25 cellular contexts compared by ENCODE assay signal in the genomic region with DNA sequence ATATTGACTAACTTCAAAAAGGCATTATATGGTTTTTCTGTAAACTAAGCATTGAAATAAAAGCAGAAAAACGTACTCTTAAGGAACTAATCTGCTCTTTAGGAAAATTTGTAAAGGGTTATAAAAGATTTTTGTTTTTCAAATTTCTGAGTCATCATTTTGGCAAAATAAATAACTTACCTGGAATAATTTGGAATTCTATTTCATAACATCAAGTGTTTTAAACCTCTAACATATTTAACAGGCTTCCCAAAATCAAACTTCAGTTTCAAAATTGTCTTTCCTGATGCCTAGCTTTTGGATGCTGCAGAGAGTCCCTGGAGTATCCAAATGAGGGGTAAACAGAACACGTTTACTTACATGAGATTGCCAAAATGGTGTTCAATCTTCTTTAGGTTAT.
DNase-seq lines count a peak whose midpoint lies in the region; ATAC-seq, FAIRE-seq and TF ChIP-seq lines count a peak whose summit lies in the region.
"Had no signal": no experiment of that assay in that cellular context is flagged by ENCODE, and none has a peak within 500 bp of the region (broad histone marks: within the 10 kb centered on the region; RNA-seq: fewer than 3 reads in every experiment).

No MANE protein-coding gene starts in this region.

- POLR2A ChIA-PET in A549 (lab: Yijun Ruan, JAX): no interaction called here

- H3K27me3 Mint-ChIP-seq in endodermal cell (ENCODE audit: insufficient read depth): no peaks in the 10 kb centered on the region
- H3K27me3 Mint-ChIP-seq: CD4-positive, alpha-beta T cell; CD8-positive, alpha-beta memory T cell had no signal

- H3K4me2 ChIP-seq in A549: no peak overlapping the region
- H3K4me2 ChIP-seq in smooth muscle cell: no peak overlapping the region
- H3K4me2 ChIP-seq: BLaER1 treated with 17β-estradiol and CSF1 and Interleukin-3, amounts not matched to agents 10 nM and 100 nM; GM23338 had no signal

- H3K9me3 Mint-ChIP-seq in endodermal cell: peaks cover 29% of the 10 kb centered on the region

- no peak overlapping the region for H2AFZ ChIP-seq in smooth muscle cell (ENCODE audit: low read depth)
- H2AFZ ChIP-seq: GM23338 had no signal

- H3K27me3 ChIP-seq in endodermal cell (ENCODE audit: control insufficient read depth, insufficient read depth, low read length, poor library complexity, severe bottlenecking): no peaks in the 10 kb centered on the region
- H3K27me3 ChIP-seq in smooth muscle cell (ENCODE audit: low read depth): no peaks in the 10 kb centered on the region
- H3K27me3 ChIP-seq: BE2C; BLaER1 treated with 17β-estradiol and CSF1 and Interleukin-3, amounts not matched to agents 10 nM and 100 nM had no signal

- TF ChIP-seq POLR2A in A549 (IDR thresholded peaks at IDR 0.05; ENCODE audit: low read length): no peak

- H3K36me3 ChIP-seq in endodermal cell (ENCODE audit: control insufficient read depth, insufficient read depth, low read length) (peaks cover 81% of the 10 kb centered on the region), smooth muscle cell (ENCODE audit: low read depth) (peaks cover 35% of the 10 kb centered on the region)
- H3K36me3 ChIP-seq: BE2C had no signal

- no peaks in the 10 kb centered on the region for H3F3A ChIP-seq in smooth muscle cell (ENCODE audit: low read depth)

- FAIRE-seq in A549 (lab: Jason Lieb, UNC) (no peak), TTC549 (lab: Jason Lieb, UNC) (peak; percentile 63), RCC 7860 (lab: Jason Lieb, UNC) (no peak)
- FAIRE-seq: A204.1, GM12878, GM18507 had no signal

- no peak overlapping the region for H3K4me3 Mint-ChIP-seq in endodermal cell
- H3K4me3 Mint-ChIP-seq: CD14-positive monocyte; CD4-positive, alpha-beta T cell; CD8-positive, alpha-beta memory T cell; GM23338; H9; HFFc6 had no signal

- TF ChIP-seq EP300 in A549 (IDR thresholded peaks at IDR 0.05): no peak

- no peak overlapping the region for H3K4me3 ChIP-seq in A549
- peak overlapping the region; percentile 33 for H3K4me3 ChIP-seq in endodermal cell (ENCODE audit: low read length)
- H3K4me3 ChIP-seq in smooth muscle cell: peak overlapping the region; percentile 5
- H3K4me3 ChIP-seq: BLaER1 treated with 17β-estradiol and CSF1 and Interleukin-3, amounts not matched to agents 10 nM and 100 nM; GM12878; GM23338 had no signal

- no peaks in the 10 kb centered on the region for H3K79me2 ChIP-seq in smooth muscle cell (ENCODE audit: low read depth)

- CTCF ChIA-PET in A549 (lab: Yijun Ruan, JAX): no interaction called here

- H4K20me1 ChIP-seq in smooth muscle cell (ENCODE audit: low read depth): peaks cover 16% of the 10 kb centered on the region

- H3K27ac ChIP-seq in A549 (no peak overlapping the region), endodermal cell (ENCODE audit: low read depth, low read length) (no peak overlapping the region), smooth muscle cell (ENCODE audit: low read depth) (no peak overlapping the region)
- H3K27ac ChIP-seq: 22Rv1; BLaER1 treated with 17β-estradiol and CSF1 and Interleukin-3, amounts not matched to agents 10 nM and 100 nM had no signal

- TF ChIP-seq RAD21 in A549 (conservative IDR thresholded peaks at IDR 0.05 in 1 of 2, IDR thresholded peaks at IDR 0.05 in 1 of 2): no peak

- H3K9me3 ChIP-seq in A549: peaks cover 12% of the 10 kb centered on the region; the same call in 2 of the 3 replicates
- H3K9me3 ChIP-seq in endodermal cell (ENCODE audit: control insufficient read depth, low read length): peaks cover 51% of the 10 kb centered on the region
- H3K9me3 ChIP-seq in smooth muscle cell (replicated peaks; ENCODE audit: low read depth): peaks cover 27% of the 10 kb centered on the region
- H3K9me3 ChIP-seq: BE2C; BLaER1 treated with 17β-estradiol and CSF1 and Interleukin-3, amounts not matched to agents 10 nM and 100 nM had no signal

- H3K4me1 ChIP-seq in A549 (no peaks in the 10 kb centered on the region), endodermal cell (ENCODE audit: control insufficient read depth, insufficient read depth, low read length) (no peaks in the 10 kb centered on the region), smooth muscle cell (ENCODE audit: low read depth) (no peaks in the 10 kb centered on the region)
- H3K4me1 ChIP-seq: BE2C had no signal

- H3K9ac ChIP-seq in endodermal cell (ENCODE audit: extremely low read depth, low read length, poor library complexity, severe bottlenecking): no peak overlapping the region
- H3K9ac ChIP-seq in smooth muscle cell (ENCODE audit: low read depth): no peak overlapping the region
- H3K9ac ChIP-seq: BLaER1 treated with 17β-estradiol and CSF1 and Interleukin-3, amounts not matched to agents 10 nM and 100 nM had no signal

- H3K36me3 Mint-ChIP-seq in endodermal cell (ENCODE audit: low read depth): peaks cover 68% of the 10 kb centered on the region

- 84% methylated on average over 2 of the region's 2 CpGs for WGBS in A549 (ENCODE audit: missing lambda C conversion rate)
- WGBS in endodermal cell (ENCODE audit: insufficient coverage in 1 of 2, insufficient read length in 1 of 2), 2 experiments: 100% methylated on average over 1 to 2 of the region's 2 CpGs
- WGBS in smooth muscle cell (ENCODE audit: low lambda C conversion rate): 96% methylated on average over 2 of the region's 2 CpGs

- H3K4me1 Mint-ChIP-seq in endodermal cell: no peaks in the 10 kb centered on the region
- H3K4me1 Mint-ChIP-seq: CD14-positive monocyte had no signal

- no peak for TF ChIP-seq CTCF in A549 (IDR thresholded peaks at IDR 0.05)
- TF ChIP-seq CTCF in endodermal cell (conservative IDR thresholded peaks at IDR 0.05): no peak
- TF ChIP-seq CTCF in smooth muscle cell (IDR thresholded peaks at IDR 0.05; ENCODE audit: borderline replicate concordance, insufficient read depth, poor library complexity, severe bottlenecking): no peak

- H3K27ac Mint-ChIP-seq in endodermal cell: no peak overlapping the region
- H3K27ac Mint-ChIP-seq: CD14-positive monocyte; CD4-positive, alpha-beta T cell; CD8-positive, alpha-beta memory T cell; GM23338; H9; HFFc6 had no signal

- DNase-seq in A549 (ENCODE audit: low read depth in 1 of 2, low spot score in 1 of 2): no peak
- no peak for DNase-seq in endodermal cell
- no peak for DNase-seq in smooth muscle cell (lab: John Stamatoyannopoulos, UW; ENCODE audit: unreplicated experiment)
- no peak for DNase-seq in OCI-M2 (lab: John Stamatoyannopoulos, UW; ENCODE audit: unreplicated experiment)
- no peak for DNase-seq in RCC 7860 (ENCODE audit: low spot score)
- DNase-seq in NCI-H2196 treated with DMSO at 0.1 percent for 48 hours (lab: John Stamatoyannopoulos, UW; ENCODE audit: unreplicated experiment): no peak
- DNase-seq: ACHN; AML-193; BE2C; CD4-positive, alpha-beta T cell; CD8-positive, alpha-beta memory T cell; DMS53; DND-41; GDM1; H9; HFFc6 had no signal

- no peak for ATAC-seq in A549
- ATAC-seq: GM12878, GM23338, HCT116 had no signal

TF ChIP-seq in A549, 52 proteins besides CTCF, POLR2A, EP300 and RAD21:
- no peak for TF ChIP-seq GATA3 (IDR thresholded peaks at IDR 0.05; ENCODE audit: borderline replicate concordance)
- no peak for TF ChIP-seq FOSL2 (IDR thresholded peaks at IDR 0.05)
- TF ChIP-seq FOSL2 (CRISPR knock-in tag; IDR thresholded peaks at IDR 0.05): 0 out of 2 replicates have a peak, but pooled peaks have one; percentile 3
